Comparison of ENCODE assay signal across 16 cellular contexts in the genomic region with DNA sequence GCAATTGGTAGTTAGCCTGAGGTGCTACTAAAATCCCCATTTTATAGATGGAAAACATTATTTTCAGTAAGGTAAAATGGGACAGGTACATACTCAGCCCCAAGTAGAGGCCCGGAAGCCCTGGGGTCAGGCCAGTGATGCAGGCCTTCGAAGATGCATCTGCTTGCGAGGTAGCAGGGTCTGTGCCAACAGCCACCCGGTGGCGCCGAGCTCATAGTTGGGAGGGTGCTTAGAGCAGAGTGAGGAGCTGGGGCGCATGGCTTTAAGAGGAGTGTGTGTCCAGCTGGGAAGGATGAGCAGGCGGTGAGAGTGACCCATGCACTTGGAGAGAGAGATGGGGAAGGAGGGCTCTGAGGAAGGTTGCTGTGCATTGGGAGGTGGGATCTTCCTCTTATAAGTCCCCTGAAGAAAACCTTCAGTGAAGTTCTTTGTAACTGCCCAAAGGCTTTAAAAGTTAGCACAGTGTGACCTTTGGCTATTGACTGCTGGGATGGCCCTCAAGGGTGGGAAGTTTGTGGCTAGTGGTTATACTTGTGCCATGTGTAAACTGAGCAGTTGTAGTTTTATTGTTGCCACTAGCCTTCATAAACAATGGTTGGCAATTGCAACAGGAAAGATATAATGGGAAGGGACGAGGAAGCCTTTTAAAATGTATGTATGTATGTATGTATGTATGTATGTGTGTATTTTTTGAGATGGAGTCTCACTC.
"Had no signal": no experiment of that assay in that cellular context is flagged by ENCODE, and none has a peak within 500 bp of the region (broad histone marks: within the 10 kb centered on the region; RNA-seq: fewer than 3 reads in every experiment).

No MANE protein-coding gene starts in this region.

- H3K4me1 Mint-ChIP-seq: activated B cell treated with CpG ODN at 0.5 μM for 24 hours, nephron progenitor cell had no signal

- H3K9me3 ChIP-seq: testis had no signal

- H3K4me3 Mint-ChIP-seq: activated B cell treated with CpG ODN at 0.5 μM for 24 hours; activated naive CD4-positive, alpha-beta T cell treated with anti-CD3 and anti-CD28 coated beads, Interleukin-2, amount 50 U/mL, for 24 hours; brain; central memory CD8-positive, alpha-beta T cell; effector memory CD8-positive, alpha-beta T cell; nephron progenitor cell; T-helper 17 cell had no signal

- H3K36me3 ChIP-seq: spleen had no signal

- H3K4me1 ChIP-seq: testis had no signal

- H3K27ac ChIP-seq: testis had no signal

- H3K9me3 Mint-ChIP-seq: central memory CD8-positive, alpha-beta T cell; effector memory CD8-positive, alpha-beta T cell; nephron progenitor cell had no signal

- H3K36me3 Mint-ChIP-seq: activated naive CD4-positive, alpha-beta T cell treated with anti-CD3 and anti-CD28 coated beads, Interleukin-2, amount 50 U/mL, for 24 hours; brain had no signal

- H3K4me3 ChIP-seq: spleen, testis had no signal

- H3K27me3 Mint-ChIP-seq: activated B cell treated with CpG ODN at 0.5 μM for 24 hours; activated naive CD4-positive, alpha-beta T cell treated with anti-CD3 and anti-CD28 coated beads, Interleukin-2, amount 50 U/mL, for 24 hours had no signal

- ATAC-seq: effector memory CD8-positive, alpha-beta T cell; sciatic nerve; T-helper 17 cell had no signal

- DNase-seq: activated B cell treated with CpG ODN at 0.5 μM for 24 hours; activated CD4-positive, alpha-beta T cell treated with anti-CD3 and anti-CD28 coated beads, Interleukin-2, amount 50 U/mL, for 1 hour; activated effector memory CD4-positive, alpha-beta T cell treated with Interleukin-2 at 50 U/mL for 16 hours; activated T-cell treated with anti-CD3 and anti-CD28 coated beads, Interleukin-2, amount 50 U/mL, for 1 hour; effector memory CD8-positive, alpha-beta T cell; hippocampal formation; nephron progenitor cell; spleen; stimulated activated CD4-positive, alpha-beta T cell treated with anti-CD3 and anti-CD28 coated beads, Interleukin-1b, Interleukin-23, amount 100 ng/mL, for 48 hours; stimulated activated naive CD4-positive, alpha-beta T cell treated with Interleukin-2 at 50 U/mL for 16 hours; T-helper 17 cell; testis had no signal

- H3K27ac Mint-ChIP-seq: activated B cell treated with CpG ODN at 0.5 μM for 24 hours; activated naive CD4-positive, alpha-beta T cell treated with anti-CD3 and anti-CD28 coated beads, Interleukin-2, amount 50 U/mL, for 24 hours; T-helper 17 cell had no signal

- H3K27me3 ChIP-seq: spleen, testis had no signal
